ENCODE assay signal across 1 cellular context in genomic region chr2:119480184-119480583, GRCh38.
TF ChIP-seq lines count a peak whose summit lies in the region.

No MANE protein-coding gene starts in this region.

TF ChIP-seq in HepG2, 621 proteins besides CTCF, POLR2A, EP300 and RAD21 (continued from another document):
- TF ChIP-seq IRF2 (CRISPR knock-in tag; IDR thresholded peaks at IDR 0.05): no peak
TF ChIP-seq in HepG2: peak in this region for 1.
